Comparison of ENCODE assay signal across 8 cellular contexts in the genomic region with DNA sequence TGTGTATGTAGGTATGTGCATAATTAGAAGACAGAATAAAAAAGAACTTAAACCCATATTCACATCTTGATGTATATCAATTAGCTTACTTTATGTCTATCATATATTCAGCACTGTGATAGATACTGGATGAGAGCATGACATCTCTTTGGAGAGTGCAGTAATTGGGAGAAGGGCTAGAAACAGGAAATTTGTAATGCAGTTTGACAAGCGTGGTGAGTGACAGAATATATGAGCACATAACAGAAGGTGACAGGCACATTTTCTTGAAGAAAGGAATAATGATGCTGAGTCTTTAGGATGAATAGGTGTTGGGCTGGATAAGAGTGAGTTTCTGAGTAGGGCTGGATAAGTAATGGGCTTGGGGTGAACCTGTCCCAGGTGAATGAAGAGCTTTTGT.
"Had no signal": no experiment of that assay in that cellular context is flagged by ENCODE, and none has a peak within 500 bp of the region (broad histone marks: within the 10 kb centered on the region; RNA-seq: fewer than 3 reads in every experiment).

No MANE protein-coding gene starts in this region.

- H3K36me3 ChIP-seq: HAP-1 had no signal

- H3K4me2 ChIP-seq: GM23338 had no signal

- H2AFZ ChIP-seq: GM23248, GM23338 had no signal

- H3K27ac ChIP-seq: GM23248 had no signal

- H3K9ac ChIP-seq: GM23248 had no signal

- H3K9me3 ChIP-seq: HAP-1 had no signal

- DNase-seq: GM23248, GOT3, H7, H9, HCEC 1CT, HFFc6 had no signal

- H3K4me3 ChIP-seq: GM23248, GM23338, HAP-1 had no signal
